ENCODE assay signal across 13 cellular contexts in the genomic region with DNA sequence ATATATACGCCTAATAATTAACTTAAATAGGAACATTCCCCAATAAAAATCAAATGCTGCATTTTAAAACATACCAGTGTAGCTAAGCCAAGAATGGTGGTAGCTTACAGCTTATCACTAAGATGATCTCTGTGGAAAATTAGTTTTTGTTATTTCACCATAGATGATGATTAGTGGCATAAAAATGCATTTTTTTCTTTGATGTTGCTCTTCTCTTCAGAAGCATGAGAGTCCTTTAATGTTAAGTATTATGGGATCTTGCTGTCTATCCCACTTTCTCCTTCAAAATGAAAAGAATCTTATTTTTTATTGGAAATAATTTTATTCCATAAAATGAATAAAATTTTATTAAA.
"Had no signal": no experiment of that assay in that cellular context is flagged by ENCODE, and none has a peak within 500 bp of the region (broad histone marks: within the 10 kb centered on the region; RNA-seq: fewer than 3 reads in every experiment).

No MANE protein-coding gene starts in this region.

- H3K4me1 ChIP-seq: adrenal gland, foreskin keratinocyte, right lobe of liver, upper lobe of left lung had no signal

- DNase-seq: activated CD4-positive, alpha-beta T cell treated with anti-CD3 and anti-CD28 coated beads, Interleukin-2, amount 50 U/mL, for 1 hour; activated naive CD4-positive, alpha-beta T cell treated with anti-CD3 and anti-CD28 coated beads for 36 hours; activated T-cell treated with anti-CD3 and anti-CD28 coated beads for 4 hours; adrenal gland; effector CD4-positive, alpha-beta T cell; foreskin keratinocyte; natural killer cell; right lobe of liver; stimulated activated CD4-positive, alpha-beta T cell treated with anti-CD3 and anti-CD28 coated beads, Interleukin-2, amount 100 ng/mL, for 24 hours; stimulated activated naive CD4-positive, alpha-beta T cell treated with Interleukin-2 at 50 U/mL for 16 hours; upper lobe of left lung had no signal

- ATAC-seq: activated T-helper 17 cell treated with anti-CD3 and anti-CD28 coated beads, Interleukin-2, amount 50 U/mL, for 72 hours; foreskin keratinocyte; left lobe of liver; natural killer cell; right lobe of liver had no signal

- H3K27ac ChIP-seq: adrenal gland, foreskin keratinocyte, right lobe of liver, upper lobe of left lung had no signal

- H3K27me3 ChIP-seq: adrenal gland, foreskin keratinocyte, right lobe of liver, upper lobe of left lung had no signal

- H3K36me3 ChIP-seq: adrenal gland, right lobe of liver, upper lobe of left lung had no signal

- H3K9me3 ChIP-seq: adrenal gland, right lobe of liver, upper lobe of left lung had no signal

- H3K4me3 ChIP-seq: adrenal gland, right lobe of liver, upper lobe of left lung had no signal
